Comparison of ENCODE assay signal across 16 cellular contexts in the genomic region with DNA sequence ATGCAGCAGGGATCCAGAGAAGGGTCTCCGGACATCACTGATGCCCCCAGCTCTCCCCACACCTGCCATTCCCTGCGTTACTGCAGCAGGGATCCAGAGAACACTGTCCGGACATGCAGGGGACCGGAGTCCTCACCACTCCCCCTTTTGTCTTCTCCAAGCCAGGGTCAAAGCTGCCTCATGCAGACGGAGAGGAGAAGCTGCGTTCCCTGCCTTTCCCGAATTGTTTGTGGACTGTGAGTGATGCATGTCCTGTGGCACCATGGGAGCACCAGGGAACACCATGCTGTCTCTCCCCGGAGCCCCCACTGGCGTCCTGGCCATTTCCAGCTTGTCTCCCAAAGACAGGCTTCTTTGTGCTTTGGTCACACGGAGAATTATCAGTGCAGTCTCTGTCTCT.
DNase-seq lines count a peak whose midpoint lies in the region; ATAC-seq and TF ChIP-seq lines count a peak whose summit lies in the region.
"Had no signal": no experiment of that assay in that cellular context is flagged by ENCODE, and none has a peak within 500 bp of the region (broad histone marks: within the 10 kb centered on the region; RNA-seq: fewer than 3 reads in every experiment).

No MANE protein-coding gene starts in this region.

- H3K4me3 ChIP-seq in MG63: no peak overlapping the region
- H3K4me3 ChIP-seq: A549, GM23338 had no signal

- peaks cover 16% of the 10 kb centered on the region for H3K4me1 Mint-ChIP-seq in neural crest cell
- H3K4me1 Mint-ChIP-seq: CD4-positive, CD25-positive, alpha-beta regulatory T cell; CD8-positive, alpha-beta memory T cell; GM23338 had no signal

- H3K27me3 ChIP-seq in MG63: no peaks in the 10 kb centered on the region

- DNase-seq in activated effector memory CD4-positive, alpha-beta T cell treated with anti-CD3 and anti-CD28 coated beads, Interleukin-2, amount 50 U/mL, for 16 hours: peak; percentile 38
- no peak for DNase-seq in activated effector memory CD4-positive, alpha-beta T cell treated with Interleukin-2 at 50 U/mL for 16 hours
- DNase-seq in neural crest cell (ENCODE audit: low read depth, low spot score) (no peak), posterior vena cava (ENCODE audit: low spot score) (peak; percentile 12), MG63 (no peak), NOMO-1 treated with DMSO at 0.1 percent for 48 hours (lab: John Stamatoyannopoulos, UW; ENCODE audit: unreplicated experiment) (no peak)
- DNase-seq: AML-193; CD4-positive, CD25-positive, alpha-beta regulatory T cell; CD8-positive, alpha-beta memory T cell; COR-L47; H7; HFFc6 had no signal

- no peaks in the 10 kb centered on the region for H3K9me3 ChIP-seq in MG63
- H3K9me3 ChIP-seq: A549 had no signal

- no peak for TF ChIP-seq CTCF in neural crest cell (conservative IDR thresholded peaks at IDR 0.05)

- no peaks in the 10 kb centered on the region for H3K9me3 Mint-ChIP-seq in neural crest cell
- H3K9me3 Mint-ChIP-seq: CD8-positive, alpha-beta memory T cell had no signal

- H3K27me3 Mint-ChIP-seq in neural crest cell (ENCODE audit: low read depth): no peaks in the 10 kb centered on the region
- H3K27me3 Mint-ChIP-seq: CD4-positive, CD25-positive, alpha-beta regulatory T cell; CD8-positive, alpha-beta memory T cell had no signal

- intact Hi-C loops in posterior vena cava (cut with DNase I): no loop called here

- ATAC-seq in HG02678 (IDR thresholded peaks at IDR 0.05; ENCODE audit: unreplicated experiment): no peak
- ATAC-seq: A549, GM23338, HCT116 had no signal

- no peaks in the 10 kb centered on the region for H3K36me3 Mint-ChIP-seq in neural crest cell (ENCODE audit: low read depth)
- H3K36me3 Mint-ChIP-seq: CD4-positive, CD25-positive, alpha-beta regulatory T cell; CD8-positive, alpha-beta memory T cell had no signal

- peak overlapping the region; percentile 19 for H3K27ac Mint-ChIP-seq in neural crest cell (ENCODE audit: unreplicated experiment)
- H3K27ac Mint-ChIP-seq: CD4-positive, CD25-positive, alpha-beta regulatory T cell; CD8-positive, alpha-beta memory T cell; GM23338; HFFc6 had no signal

- H3K4me3 Mint-ChIP-seq in neural crest cell: no peak overlapping the region
- H3K4me3 Mint-ChIP-seq: CD4-positive, CD25-positive, alpha-beta regulatory T cell; CD8-positive, alpha-beta memory T cell; GM23338; HFFc6 had no signal

- no peaks in the 10 kb centered on the region for H3K36me3 ChIP-seq in MG63

Comparison
In these comparisons a context has a peak if more than half of its experiments do, and no peak if none do; other contexts are left out.
1. DNase-seq: peak in activated effector memory CD4-positive, alpha-beta T cell treated with anti-CD3 and anti-CD28 coated beads, Interleukin-2, amount 50 U/mL, for 16 hours (single experiment) and posterior vena cava (single experiment); none in activated effector memory CD4-positive, alpha-beta T cell treated with Interleukin-2 at 50 U/mL for 16 hours (single experiment), neural crest cell (single experiment), MG63 (single experiment) and NOMO-1 treated with DMSO at 0.1 percent for 48 hours (single experiment).